Comparison of ENCODE assay signal across 24 cellular contexts in the genomic region with DNA sequence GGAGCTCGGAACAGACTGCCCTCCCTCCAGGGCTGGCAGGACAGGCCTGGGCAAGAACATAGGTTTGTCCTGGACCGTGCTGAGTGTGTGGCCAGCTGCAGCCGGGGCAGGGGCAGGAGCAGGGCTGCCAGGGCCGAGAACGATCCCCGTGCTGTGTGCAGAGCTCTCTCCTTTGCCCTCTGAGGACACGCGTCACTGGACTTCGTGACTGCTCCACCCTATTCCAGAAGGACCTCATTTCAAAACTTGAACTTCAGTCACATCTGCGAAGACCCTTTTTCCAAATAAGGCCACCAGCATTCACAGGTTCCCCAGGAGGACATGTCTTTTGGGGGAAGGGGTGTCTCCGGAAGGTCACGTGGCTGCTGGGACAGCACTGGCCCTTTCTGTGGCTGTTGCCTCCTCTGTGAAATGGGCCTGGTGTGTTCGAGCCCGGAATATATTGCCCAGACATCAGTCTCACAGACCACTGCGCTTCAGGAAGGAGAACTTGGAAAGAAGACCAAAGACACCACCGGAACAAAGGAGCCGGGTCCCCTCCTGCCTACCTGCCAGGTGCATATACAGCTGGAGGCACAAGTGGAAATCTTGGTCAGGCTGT. TPM values are rescaled to one million over a fixed set of nuclear protein-coding genes. Genes with fewer than 3 reads are reported as not detected.
A peak's percentile ranks its signal among the peaks of the same experiment; 100 is the strongest.
DNase-seq lines count a peak whose midpoint lies in the region; ATAC-seq and TF ChIP-seq lines count a peak whose summit lies in the region.
"Had no signal": no experiment of that assay in that cellular context is flagged by ENCODE, and none has a peak within 500 bp of the region (broad histone marks: within the 10 kb centered on the region; RNA-seq: fewer than 3 reads in every experiment).

No MANE protein-coding gene starts in this region.

- H3K4me3 ChIP-seq in OCI-LY7 (ENCODE audit: low read depth, low read length, poor library complexity, severe bottlenecking), result no peak overlapping the region
- no peak overlapping the region for H3K4me3 ChIP-seq in esophagus squamous epithelium
- no peak overlapping the region for H3K4me3 ChIP-seq in body of pancreas
- H3K4me3 ChIP-seq: cardiac muscle cell, GM23248, lower lobe of right lung, tibial artery had no signal

- peaks cover 51% of the 10 kb centered on the region for H3K79me2 ChIP-seq in OCI-LY7 (ENCODE audit: insufficient read depth, low read depth, low read length)

- no peaks in the 10 kb centered on the region for H3K9me2 ChIP-seq in OCI-LY7 (ENCODE audit: insufficient read depth, low read length)

- no peak for DNase-seq in stimulated activated naive CD8-positive, alpha-beta T cell treated with anti-CD3 and anti-CD28 coated beads, Interleukin-15, Interleukin-2, amounts not matched to agents 100 U/mL and 50 U/mL, for 24 hours
- DNase-seq in OCI-LY7 (ENCODE audit: low spot score), result no peak
- DNase-seq in esophagus squamous epithelium (lab: John Stamatoyannopoulos, UW), result no peak
- no peak for DNase-seq in body of pancreas
- no peak for DNase-seq in KG1 (lab: John Stamatoyannopoulos, UW)
- DNase-seq in Right ventricle myocardium superior, result no peak
- DNase-seq: activated CD4-positive, alpha-beta T cell treated with anti-CD3 and anti-CD28 coated beads, Interleukin-2, amount 50 U/mL, for 4 hours; activated effector memory CD4-positive, alpha-beta T cell treated with anti-CD3 and anti-CD28 coated beads, Interleukin-2, amount 50 U/mL, for 16 hours; amygdala; DMS53; GDM1; GM23248; kidney; lower lobe of right lung; NCI-H1105; NCI-H1930; stimulated activated naive CD8-positive, alpha-beta T cell treated with anti-CD3 and anti-CD28 coated beads, Interleukin-15, amount 100 ng/mL, for 72 hours; T-helper 9 cell; tibial artery; WERI-Rb-1 had no signal

- H3K4me1 Mint-ChIP-seq in stimulated activated naive CD8-positive, alpha-beta T cell treated with anti-CD3 and anti-CD28 coated beads, Interleukin-15, Interleukin-2, amounts not matched to agents 100 ng/mL and 50 ng/mL, for 24 hours (ENCODE audit: low read depth), result peaks cover 9% of the 10 kb centered on the region

- H2AFZ ChIP-seq in OCI-LY7 (ENCODE audit: low read length), result no peak overlapping the region
- H2AFZ ChIP-seq: GM23248 had no signal

- H3K4me1 ChIP-seq in OCI-LY7 (ENCODE audit: insufficient read depth, low read length, poor library complexity, severe bottlenecking), result peaks cover 40% of the 10 kb centered on the region
- H3K4me1 ChIP-seq in esophagus squamous epithelium, result peaks cover 17 to 100% (median 58%) of the 10 kb centered on the region in 3 donors
- H3K4me1 ChIP-seq in body of pancreas, result peaks cover 3% of the 10 kb centered on the region
- H3K4me1 ChIP-seq: lower lobe of right lung, tibial artery had no signal

- no peak for ATAC-seq in stimulated activated naive CD8-positive, alpha-beta T cell treated with anti-CD3 and anti-CD28 coated beads, Interleukin-15, Interleukin-2, amounts not matched to agents 100 U/mL and 50 U/mL, for 24 hours
- no peak for ATAC-seq in body of pancreas
- ATAC-seq in Right ventricle myocardium superior (ENCODE audit: poor library complexity), result no peak
- ATAC-seq: lower lobe of right lung; sciatic nerve; stimulated activated naive CD8-positive, alpha-beta T cell treated with anti-CD3 and anti-CD28 coated beads, Interleukin-15, amount 100 ng/mL, for 72 hours had no signal

- 50 to 96% methylated on average over 3 to 13 of the region's 17 CpGs for WGBS in esophagus squamous epithelium, 2 donors
- 91 to 93% methylated on average over 14 to 16 of the region's 17 CpGs for WGBS in body of pancreas, 2 donors

- H3K27ac Mint-ChIP-seq in stimulated activated naive CD8-positive, alpha-beta T cell treated with anti-CD3 and anti-CD28 coated beads, Interleukin-15, Interleukin-2, amounts not matched to agents 100 ng/mL and 50 ng/mL, for 24 hours, result peak overlapping the region; percentile 61

- H3K36me3 ChIP-seq in OCI-LY7 (ENCODE audit: insufficient read depth, low read length), result peaks cover 98% of the 10 kb centered on the region
- H3K36me3 ChIP-seq in esophagus squamous epithelium, result peaks cover 3 to 58% (median 5%) of the 10 kb centered on the region in 3 donors
- H3K36me3 ChIP-seq in body of pancreas (replicated peaks in 1 of 2; ENCODE audit: insufficient read depth in 1 of 2, low read depth in 2 of 2), result no peaks in the 10 kb centered on the region
- H3K36me3 ChIP-seq: cardiac muscle cell had no signal

- H3K4me2 ChIP-seq in OCI-LY7 (ENCODE audit: low read length), result no peak overlapping the region

- BruUV-seq in OCI-LY7 (replicated peaks; lab: Mats Ljungman, UMichigan), result no TSS peak

- H3K4me3 Mint-ChIP-seq in stimulated activated naive CD8-positive, alpha-beta T cell treated with anti-CD3 and anti-CD28 coated beads, Interleukin-15, Interleukin-2, amounts not matched to agents 100 ng/mL and 50 ng/mL, for 24 hours, result no peak overlapping the region
- H3K4me3 Mint-ChIP-seq: stimulated activated naive CD8-positive, alpha-beta T cell treated with anti-CD3 and anti-CD28 coated beads, Interleukin-15, amount 100 ng/mL, for 72 hours had no signal

- no peaks in the 10 kb centered on the region for H3K27me3 Mint-ChIP-seq in stimulated activated naive CD8-positive, alpha-beta T cell treated with anti-CD3 and anti-CD28 coated beads, Interleukin-15, Interleukin-2, amounts not matched to agents 100 ng/mL and 50 ng/mL, for 24 hours
- H3K27me3 Mint-ChIP-seq: CD4-positive, alpha-beta memory T cell; stimulated activated naive CD8-positive, alpha-beta T cell treated with anti-CD3 and anti-CD28 coated beads, Interleukin-15, amount 100 ng/mL, for 72 hours had no signal

- H3K27me3 ChIP-seq in esophagus squamous epithelium, result peaks cover 0 to 20% (median 0%) of the 10 kb centered on the region in 4 donors
- no peaks in the 10 kb centered on the region for H3K27me3 ChIP-seq in body of pancreas
- H3K27me3 ChIP-seq: cardiac muscle cell had no signal

- POLR2A ChIA-PET in OCI-LY7 (lab: Charles Lee), result no interaction called here

- CTCF ChIA-PET in OCI-LY7 (lab: Charles Lee; ENCODE audit: unreplicated experiment), result no interaction called here

- TF ChIP-seq POLR2A in esophagus squamous epithelium (IDR thresholded peaks at IDR 0.05), result no peak
- TF ChIP-seq POLR2A in body of pancreas (IDR thresholded peaks at IDR 0.05), result no peak

- H3K36me3 Mint-ChIP-seq in stimulated activated naive CD8-positive, alpha-beta T cell treated with anti-CD3 and anti-CD28 coated beads, Interleukin-15, Interleukin-2, amounts not matched to agents 100 ng/mL and 50 ng/mL, for 24 hours (ENCODE audit: low read depth), result peaks cover 56% of the 10 kb centered on the region

- intact Hi-C loops in OCI-LY7 (cut with micrococcal nuclease; ENCODE audit: unreplicated experiment), result loop anchor here (2.0 kb wide), 1 partner anchor 63 kb away; no protein-coding TSS in a partner anchor
- intact Hi-C loops in esophagus squamous epithelium (cut with DNase I), result no loop called here
- intact Hi-C loops in body of pancreas (cut with DNase I), result no loop called here
- intact Hi-C loops in Right ventricle myocardium superior (cut with DNase I), result no loop called here

- H3K9me3 ChIP-seq in OCI-LY7 (ENCODE audit: low read length), result no peaks in the 10 kb centered on the region
- no peaks in the 10 kb centered on the region for H3K9me3 ChIP-seq in esophagus squamous epithelium
- H3K9me3 ChIP-seq in body of pancreas, result no peaks in the 10 kb centered on the region
- H3K9me3 ChIP-seq: lower lobe of right lung, tibial artery had no signal

- H4K20me1 ChIP-seq in OCI-LY7 (ENCODE audit: insufficient read depth, low read length), result 0 out of 2 replicates have a peak, but pooled peaks cover 5% of the 10 kb centered on the region

- peak overlapping the region; percentile 61 for H3K27ac ChIP-seq in OCI-LY7 (ENCODE audit: low read depth, low read length, poor library complexity, severe bottlenecking)
- peak overlapping the region; percentile 47 to 85 (median 78) for H3K27ac ChIP-seq in esophagus squamous epithelium
- no peak overlapping the region for H3K27ac ChIP-seq in body of pancreas
- H3K27ac ChIP-seq: cardiac muscle cell, GM23248, lower lobe of right lung, tibial artery, WERI-Rb-1 had no signal

- no peak for TF ChIP-seq CTCF in OCI-LY7 (conservative IDR thresholded peaks at IDR 0.05; ENCODE audit: low read length)
- TF ChIP-seq CTCF in esophagus squamous epithelium (IDR thresholded peaks at IDR 0.05), result no peak
- TF ChIP-seq CTCF in body of pancreas (IDR thresholded peaks at IDR 0.05), result no peak

- no peaks in the 10 kb centered on the region for H3K9me3 Mint-ChIP-seq in stimulated activated naive CD8-positive, alpha-beta T cell treated with anti-CD3 and anti-CD28 coated beads, Interleukin-15, Interleukin-2, amounts not matched to agents 100 ng/mL and 50 ng/mL, for 24 hours
- H3K9me3 Mint-ChIP-seq: stimulated activated naive CD8-positive, alpha-beta T cell treated with anti-CD3 and anti-CD28 coated beads, Interleukin-15, amount 100 ng/mL, for 72 hours had no signal

RNA-seq across cellular contexts. Expression of a gene that starts 27.6 kb away (rescaled TPM):
- total RNA-seq in OCI-LY7 (2014; rRNA removed; shearing (Covaris generic)), result 99.3 and 140 TPM in 2 replicates
- total RNA-seq in OCI-LY7 (2022), result 258 and 283 TPM in 2 replicates
- total RNA-seq in esophagus squamous epithelium, result 100 to 1,000 TPM in 3 of 4 donors, 10 to 100 TPM in 1; 75.3 to 179 (median 145) TPM
- 1 to 10 TPM; 1.6 to 3.4 TPM for total RNA-seq in body of pancreas
- total RNA-seq in Right ventricle myocardium superior, result 3.9 TPM

Comparison
In these comparisons a context has a peak if more than half of its experiments do, and no peak if none do; other contexts are left out.
1. H3K27ac ChIP-seq: peak in OCI-LY7 (single experiment) and esophagus squamous epithelium (4 of 4); none in body of pancreas (0 of 4).
2. RNA of a gene that starts 27.6 kb away (total RNA-seq): 99.3 to 283 TPM in OCI-LY7 and 75.3 to 179 TPM in esophagus squamous epithelium; 3.9 TPM in Right ventricle myocardium superior (single experiment) and 1.6 to 3.4 TPM in body of pancreas; every median in the first group is over 10 times any median in the second.